In genomic region chr6:69867075-69867911, GRCh38 we compare ENCODE assay signal across 1 cellular context.
TF ChIP-seq lines count a peak whose summit lies in the region.

No MANE protein-coding gene starts in this region.

TF ChIP-seq in HEK293, 187 proteins besides CTCF, POLR2A, EP300 and RAD21 (continued from another document):
- 0 out of 2 replicates have a peak, but pooled peaks have one; percentile 34 for TF ChIP-seq ZNF398 (tag by site-specific recombination; IDR thresholded peaks at IDR 0.05)
- TF ChIP-seq ZNF202 (tag by site-specific recombination; IDR thresholded peaks at IDR 0.05; ENCODE audit: borderline replicate concordance) = no peak
- peak; percentile 41 for TF ChIP-seq ZBTB17 (tag by site-specific recombination; IDR thresholded peaks at IDR 0.05)
